Comparison of ENCODE assay signal across 12 cellular contexts in genomic region chr6:32836873-32837272, GRCh38. TPM values are rescaled to one million over a fixed set of nuclear protein-coding genes. Genes with fewer than 3 reads are reported as not detected.
DNase-seq lines count a peak whose midpoint lies in the region; ATAC-seq and TF ChIP-seq lines count a peak whose summit lies in the region.
"Had no signal": no experiment of that assay in that cellular context is flagged by ENCODE, and none has a peak within 500 bp of the region (broad histone marks: within the 10 kb centered on the region; RNA-seq: fewer than 3 reads in every experiment).

No MANE protein-coding gene starts in this region.

- peak overlapping the region; percentile 99 for H3K27ac Mint-ChIP-seq in CD4-positive, alpha-beta T cell
- peak overlapping the region; percentile 99 for H3K27ac Mint-ChIP-seq in activated CD8-positive, alpha-beta T cell treated with anti-CD3 and anti-CD28 coated beads, Interleukin-2, amount 10 ng/mL, durations not matched to agents 7 days and 5 days
- peak overlapping the region; percentile 8 to 100 (median 92) for H3K27ac Mint-ChIP-seq in naive B cell

- H3K27me3 Mint-ChIP-seq in CD4-positive, alpha-beta T cell, result no peaks in the 10 kb centered on the region
- no peaks in the 10 kb centered on the region for H3K27me3 Mint-ChIP-seq in activated CD8-positive, alpha-beta T cell treated with anti-CD3 and anti-CD28 coated beads, Interleukin-2, amount 10 ng/mL, durations not matched to agents 7 days and 5 days (ENCODE audit: low read depth)
- H3K27me3 Mint-ChIP-seq in naive B cell, result no peaks in the 10 kb centered on the region

- DNase-seq in CD4-positive, alpha-beta T cell, result no peak
- DNase-seq in HAP-1 (ENCODE audit: low spot score in 2 of 2), result no peak
- peak; percentile 16 for DNase-seq in activated CD8-positive, alpha-beta T cell treated with anti-CD3 and anti-CD28 coated beads, Interleukin-2, amount 10 ng/mL, durations not matched to agents 7 days and 5 days
- DNase-seq in naive B cell, result no peak
- DNase-seq in NCI-H526 treated with DMSO at 0.1 percent for 48 hours (lab: John Stamatoyannopoulos, UW), result no peak
- DNase-seq in GM13976 (ENCODE audit: low spot score), result no peak
- DNase-seq: GOT3; IMR-90; NCI-H2029; stimulated activated CD4-positive, alpha-beta T cell treated with anti-CD3 and anti-CD28 coated beads, Interleukin-4, amount 100 ng/mL, for 4 hours had no signal

- no peak overlapping the region for H3K27ac ChIP-seq in CD4-positive, alpha-beta T cell (ENCODE audit: low read depth, low read length)

- no peak for ATAC-seq in CD4-positive, alpha-beta T cell (ENCODE audit: poor library complexity)
- ATAC-seq in activated CD8-positive, alpha-beta T cell treated with anti-CD3 and anti-CD28 coated beads, Interleukin-2, amount 10 ng/mL, durations not matched to agents 7 days and 5 days, result no peak
- ATAC-seq in naive B cell (ENCODE audit: low read depth in 2 of 2) (no peak), HG03108 (IDR thresholded peaks at IDR 0.05; ENCODE audit: unreplicated experiment) (no peak), HG03520 (IDR thresholded peaks at IDR 0.05; ENCODE audit: unreplicated experiment) (no peak)

- no peaks in the 10 kb centered on the region for H3K9me3 Mint-ChIP-seq in CD4-positive, alpha-beta T cell
- H3K9me3 Mint-ChIP-seq in activated CD8-positive, alpha-beta T cell treated with anti-CD3 and anti-CD28 coated beads, Interleukin-2, amount 10 ng/mL, durations not matched to agents 7 days and 5 days (ENCODE audit: insufficient read depth), result no peaks in the 10 kb centered on the region
- H3K9me3 Mint-ChIP-seq in naive B cell, result no peaks in the 10 kb centered on the region

- POLR2A ChIA-PET in CD4-positive, alpha-beta T cell (lab: Charles Lee), result interaction anchor here (2.5 to 11.2 kb wide), 4 partner anchors 20 to 147 kb away, joined by 13 to 901 read pairs (median 363); partner anchors contain the start of genes BRD2, PSMB9 and TAP1
- POLR2A ChIA-PET in activated CD8-positive, alpha-beta T cell treated with anti-CD3 and anti-CD28 coated beads, Interleukin-2, amount 10 ng/mL, durations not matched to agents 7 days and 5 days (lab: Charles Lee), result interaction anchor here (10.2 to 11.9 kb wide), 2 partner anchors 20 to 135 kb away, joined by 381 to 812 read pairs; partner anchors contain the start of genes BRD2, PSMB9 and TAP1

- TF ChIP-seq CTCF in CD4-positive, alpha-beta T cell (IDR thresholded peaks at IDR 0.05), result no peak
- no peak for TF ChIP-seq CTCF in GM13976 (IDR thresholded peaks at IDR 0.05; ENCODE audit: borderline replicate concordance, control extremely low read depth, extremely low read depth, insufficient read depth, missing control alignments)

- no peaks in the 10 kb centered on the region for H3K27me3 ChIP-seq in CD4-positive, alpha-beta T cell (ENCODE audit: control insufficient read depth, insufficient read depth, low read length)
- H3K27me3 ChIP-seq in HAP-1 (ENCODE audit: low read depth), result no peaks in the 10 kb centered on the region

- CTCF ChIA-PET in CD4-positive, alpha-beta T cell (lab: Charles Lee), result interaction anchor here (6.8 kb wide), 1 partner anchor 32 kb away, joined by 186 read pairs; no protein-coding TSS in a partner anchor
- CTCF ChIA-PET in activated CD8-positive, alpha-beta T cell treated with anti-CD3 and anti-CD28 coated beads, Interleukin-2, amount 10 ng/mL, durations not matched to agents 7 days and 5 days (lab: Charles Lee), result interaction anchor here (3.4 to 10.8 kb wide), 4 partner anchors 12 to 149 kb away, joined by 62 to 512 read pairs (median 232); partner anchors contain the start of genes PSMB9 and TAP1

- H3K36me3 ChIP-seq in HAP-1 (replicated peaks), result peaks cover 6% of the 10 kb centered on the region

- peaks cover 87% of the 10 kb centered on the region for H3K36me3 Mint-ChIP-seq in CD4-positive, alpha-beta T cell (ENCODE audit: low read depth)
- H3K36me3 Mint-ChIP-seq in activated CD8-positive, alpha-beta T cell treated with anti-CD3 and anti-CD28 coated beads, Interleukin-2, amount 10 ng/mL, durations not matched to agents 7 days and 5 days (ENCODE audit: low read depth), result peaks cover 84% of the 10 kb centered on the region
- peaks cover 21 to 57% of the 10 kb centered on the region in 2 donors for H3K36me3 Mint-ChIP-seq in naive B cell

- peaks cover 86% of the 10 kb centered on the region for H3K4me1 Mint-ChIP-seq in CD4-positive, alpha-beta T cell (ENCODE audit: low read depth)
- H3K4me1 Mint-ChIP-seq in activated CD8-positive, alpha-beta T cell treated with anti-CD3 and anti-CD28 coated beads, Interleukin-2, amount 10 ng/mL, durations not matched to agents 7 days and 5 days (ENCODE audit: low read depth), result peaks cover 89% of the 10 kb centered on the region
- peaks cover 65 to 84% (median 84%) of the 10 kb centered on the region in 3 donors for H3K4me1 Mint-ChIP-seq in naive B cell

- in situ Hi-C loops in HAP-1 (cut with MboI; ENCODE audit: low sequenced_read_pairs), result no loop called here
- in situ Hi-C loops in GM13976 (cut with MboI; ENCODE audit: low sequenced_read_pairs, unreplicated experiment), result no loop called here

- peak overlapping the region; percentile 97 for H3K4me3 Mint-ChIP-seq in CD4-positive, alpha-beta T cell
- peak overlapping the region; percentile 82 for H3K4me3 Mint-ChIP-seq in activated CD8-positive, alpha-beta T cell treated with anti-CD3 and anti-CD28 coated beads, Interleukin-2, amount 10 ng/mL, durations not matched to agents 7 days and 5 days
- H3K4me3 Mint-ChIP-seq in naive B cell, result peak overlapping the region; percentile 72 to 98 (median 94)

- H3K4me3 ChIP-seq in HAP-1, result peak overlapping the region; percentile 81; the same call in 1 of the 2 replicates

- H3K9me3 ChIP-seq in CD4-positive, alpha-beta T cell (ENCODE audit: control insufficient read depth, low read length), result no peaks in the 10 kb centered on the region
- no peaks in the 10 kb centered on the region for H3K9me3 ChIP-seq in HAP-1

- intact Hi-C loops in CD4-positive, alpha-beta T cell (cut with DNase I, micrococcal nuclease), result no loop called here

- H3K4me1 ChIP-seq in HAP-1, result peaks cover 16% of the 10 kb centered on the region

RNA-seq across cellular contexts. Expression of gene TAP2, which starts 1.7 kb away (rescaled TPM):
- 100 to 1,000 TPM; 165 to 171 TPM for total RNA-seq in CD4-positive, alpha-beta T cell
- total RNA-seq in activated CD8-positive, alpha-beta T cell treated with anti-CD3 and anti-CD28 coated beads, Interleukin-2, amount 10 ng/mL, durations not matched to agents 7 days and 5 days, result 100 to 1,000 TPM; 145 to 159 TPM
- polyA plus RNA-seq in naive B cell (ENCODE audit: low read depth in 6 of 6), result 10 to 100 TPM; 18.2 to 33.0 (median 25.4) TPM

RNA-seq across cellular contexts. Expression of gene PSMB8, which starts 7.0 kb away (rescaled TPM):
- 100 to 1,000 TPM; 120 to 121 TPM for total RNA-seq in CD4-positive, alpha-beta T cell
- total RNA-seq in activated CD8-positive, alpha-beta T cell treated with anti-CD3 and anti-CD28 coated beads, Interleukin-2, amount 10 ng/mL, durations not matched to agents 7 days and 5 days, result 100 to 1,000 TPM; 385 to 397 TPM
- polyA plus RNA-seq in naive B cell (ENCODE audit: low read depth in 6 of 6), result 100 to 1,000 TPM; 297 to 462 (median 380) TPM

RNA-seq across cellular contexts. Expression of gene TAP1, which starts 16.6 kb away (rescaled TPM):
- 10 to 100 TPM; 91.5 to 93.9 TPM for total RNA-seq in CD4-positive, alpha-beta T cell
- total RNA-seq in activated CD8-positive, alpha-beta T cell treated with anti-CD3 and anti-CD28 coated beads, Interleukin-2, amount 10 ng/mL, durations not matched to agents 7 days and 5 days, result 100 to 1,000 TPM; 319 to 328 TPM
- polyA plus RNA-seq in naive B cell (ENCODE audit: low read depth in 6 of 6), result 100 to 1,000 TPM; 106 to 215 (median 145) TPM

RNA-seq across cellular contexts. Expression of gene PSMB9, which starts 17.1 kb away (rescaled TPM):
- 10 to 100 TPM; 37.2 to 38.4 TPM for total RNA-seq in CD4-positive, alpha-beta T cell
- 100 to 1,000 TPM; 319 to 325 TPM for total RNA-seq in activated CD8-positive, alpha-beta T cell treated with anti-CD3 and anti-CD28 coated beads, Interleukin-2, amount 10 ng/mL, durations not matched to agents 7 days and 5 days
- 100 to 1,000 TPM; 347 to 677 (median 445) TPM for polyA plus RNA-seq in naive B cell (ENCODE audit: low read depth in 6 of 6)

RNA-seq across cellular contexts. Expression of gene HLA-DOB, which starts 20.1 kb away (rescaled TPM):
- 1 to 10 TPM; 2.9 to 3.2 TPM for total RNA-seq in CD4-positive, alpha-beta T cell
- total RNA-seq in activated CD8-positive, alpha-beta T cell treated with anti-CD3 and anti-CD28 coated beads, Interleukin-2, amount 10 ng/mL, durations not matched to agents 7 days and 5 days, result 10 to 100 TPM; 15.6 to 17.0 TPM
- 1,000 to 10,000 TPM in 1 of 6 donors, 100 to 1,000 TPM in 5; 669 to 1,199 (median 837) TPM for polyA plus RNA-seq in naive B cell (ENCODE audit: low read depth in 6 of 6)
